18 cellular contexts compared by ENCODE assay signal in genomic region chr9:629136-629535, GRCh38.
A peak's percentile ranks its signal among the peaks of the same experiment; 100 is the strongest.
DNase-seq lines count a peak whose midpoint lies in the region; ATAC-seq and TF ChIP-seq lines count a peak whose summit lies in the region.
"Had no signal": no experiment of that assay in that cellular context is flagged by ENCODE, and none has a peak within 500 bp of the region (broad histone marks: within the 10 kb centered on the region; RNA-seq: fewer than 3 reads in every experiment).

No MANE protein-coding gene starts in this region.

- no peak overlapping the region for H3K4ac ChIP-seq in trophoblast cell (ENCODE audit: low read depth, low read length)

- H3K27me3 ChIP-seq in SU-DHL-6 (ENCODE audit: low read length), result no peaks in the 10 kb centered on the region
- H3K27me3 ChIP-seq in trophoblast cell (ENCODE audit: insufficient read depth, low read length), result no peaks in the 10 kb centered on the region

- H3K79me2 ChIP-seq in SU-DHL-6 (ENCODE audit: insufficient read depth, low read length) (peaks cover 94% of the 10 kb centered on the region), trophoblast cell (ENCODE audit: control insufficient read depth, insufficient read depth, low read length, poor library complexity) (no peaks in the 10 kb centered on the region)

- peaks cover 3 to 11% of the 10 kb centered on the region in 2 experiments for H3K4me1 ChIP-seq in trophoblast cell (ENCODE audit: control insufficient read depth in 1 of 2, insufficient read depth in 2 of 2, low read length in 2 of 2)

- H3K36me3 ChIP-seq in SU-DHL-6 (ENCODE audit: low read length), result peaks cover 4% of the 10 kb centered on the region; the same call in 1 of the 2 replicates
- no peaks in the 10 kb centered on the region for H3K36me3 ChIP-seq in trophoblast cell (ENCODE audit: control insufficient read depth in 1 of 2, insufficient read depth in 2 of 2, low read length in 2 of 2)

- H2AFZ ChIP-seq in SU-DHL-6 (ENCODE audit: low read depth, low read length, severe bottlenecking), result no peak overlapping the region
- H2AFZ ChIP-seq in trophoblast cell (ENCODE audit: insufficient read depth, low read length, poor library complexity), result no peak overlapping the region

- H3K4me3 ChIP-seq in SU-DHL-6 (ENCODE audit: insufficient read depth, low read length, poor library complexity, severe bottlenecking), result no peak overlapping the region
- no peak overlapping the region for H3K4me3 ChIP-seq in trophoblast cell (ENCODE audit: low read depth, low read length)

- H4K12ac ChIP-seq in trophoblast cell (ENCODE audit: low read depth, low read length), result no peak overlapping the region

- no peak overlapping the region for H3K23ac ChIP-seq in trophoblast cell (ENCODE audit: low read length)

- no peak overlapping the region for H2BK5ac ChIP-seq in trophoblast cell (ENCODE audit: low read depth, low read length, poor library complexity)

- H2BK120ac ChIP-seq in trophoblast cell (ENCODE audit: insufficient read depth, low read length, poor library complexity), result peak overlapping the region; percentile 46

- peak; percentile 7 for DNase-seq in stimulated activated CD4-positive, alpha-beta T cell treated with anti-CD3 and anti-CD28 coated beads, Interleukin-4, amount 100 ng/mL, for 24 hours
- no peak for DNase-seq in stimulated activated CD4-positive, alpha-beta T cell treated with anti-CD3 and anti-CD28 coated beads, Interleukin-2, amount 100 ng/mL, for 24 hours
- no peak for DNase-seq in trophoblast cell
- no peak for DNase-seq in amniotic stem cell (lab: John Stamatoyannopoulos, UW)
- DNase-seq in NCI-H526 (lab: John Stamatoyannopoulos, UW), result no peak
- DNase-seq in medulla oblongata (ENCODE audit: extremely low spot score), result no peak
- DNase-seq: ACHN; activated T-cell treated with anti-CD3 and anti-CD28 coated beads, Interleukin-2, amount 50 U/mL, for 24 hours; effector memory CD8-positive, alpha-beta T cell; midbrain; MV-4-11; NCI-H1930; stimulated activated CD4-positive, alpha-beta T cell treated with anti-CD3 and anti-CD28 coated beads, Interleukin-4, amount 100 ng/mL, for 4 hours had no signal

- no peak overlapping the region for H3K14ac ChIP-seq in trophoblast cell (ENCODE audit: low read length)

- TF ChIP-seq CTCF in SU-DHL-6 (IDR thresholded peaks at IDR 0.05; ENCODE audit: insufficient read depth, low read length, poor library complexity, severe bottlenecking), result no peak

- peaks cover 48% of the 10 kb centered on the region for H3F3A ChIP-seq in SU-DHL-6 (ENCODE audit: insufficient read depth)

- H3K18ac ChIP-seq in trophoblast cell (ENCODE audit: low read length), result no peak overlapping the region

- H3K27ac ChIP-seq in SU-DHL-6 (ENCODE audit: low read depth, low read length), result peak overlapping the region; percentile 87
- no peak overlapping the region for H3K27ac ChIP-seq in trophoblast cell (ENCODE audit: low read depth, low read length)
- H3K27ac ChIP-seq: C4-2B, RWPE1 had no signal

- H2BK12ac ChIP-seq in trophoblast cell (ENCODE audit: low read length), result peak overlapping the region; percentile 24

- H3K4me2 ChIP-seq in SU-DHL-6 (ENCODE audit: low read depth, low read length, poor library complexity, severe bottlenecking) (peak overlapping the region; percentile 32), trophoblast cell (ENCODE audit: low read length) (no peak overlapping the region)

- H4K8ac ChIP-seq in trophoblast cell (ENCODE audit: low read depth, low read length), result no peak overlapping the region

- H4K20me1 ChIP-seq in SU-DHL-6 (ENCODE audit: low read depth, low read length), result no peaks in the 10 kb centered on the region

- no peaks in the 10 kb centered on the region for H3K9me2 ChIP-seq in SU-DHL-6 (replicated peaks; ENCODE audit: insufficient read depth, low read length)

- no peak overlapping the region for H4K91ac ChIP-seq in trophoblast cell (ENCODE audit: low read depth, low read length)

- peak overlapping the region; percentile 18; the same call in 1 of the 2 replicates for H3K9ac ChIP-seq in SU-DHL-6 (ENCODE audit: low read length)
- no peak overlapping the region for H3K9ac ChIP-seq in trophoblast cell (ENCODE audit: low read length)

- H2AK5ac ChIP-seq in trophoblast cell (ENCODE audit: low read length), result peak overlapping the region; percentile 23

- no CpG with 5 or more reads among the region's 3 CpGs for WGBS in trophoblast cell (ENCODE audit: extremely low coverage, insufficient coverage, insufficient read length)

- ATAC-seq in HG02610 (IDR thresholded peaks at IDR 0.05; ENCODE audit: unreplicated experiment), result no peak
- ATAC-seq: activated CD4-positive, CD25-positive, alpha-beta regulatory T cell treated with anti-CD3 and anti-CD28 coated beads, Interleukin-2, amount 50 U/mL, for 24 hours; effector memory CD8-positive, alpha-beta T cell had no signal

- H3K9me3 ChIP-seq in SU-DHL-6 (ENCODE audit: insufficient read depth, low read length), result no peaks in the 10 kb centered on the region; the same call in 1 of the 2 replicates
- peaks cover 1% of the 10 kb centered on the region for H3K9me3 ChIP-seq in trophoblast cell (ENCODE audit: insufficient read depth, low read depth, low read length)

- peaks cover 2% of the 10 kb centered on the region for H3K79me1 ChIP-seq in trophoblast cell (ENCODE audit: low read length)
